11 cellular contexts compared by ENCODE assay signal in the genomic region with DNA sequence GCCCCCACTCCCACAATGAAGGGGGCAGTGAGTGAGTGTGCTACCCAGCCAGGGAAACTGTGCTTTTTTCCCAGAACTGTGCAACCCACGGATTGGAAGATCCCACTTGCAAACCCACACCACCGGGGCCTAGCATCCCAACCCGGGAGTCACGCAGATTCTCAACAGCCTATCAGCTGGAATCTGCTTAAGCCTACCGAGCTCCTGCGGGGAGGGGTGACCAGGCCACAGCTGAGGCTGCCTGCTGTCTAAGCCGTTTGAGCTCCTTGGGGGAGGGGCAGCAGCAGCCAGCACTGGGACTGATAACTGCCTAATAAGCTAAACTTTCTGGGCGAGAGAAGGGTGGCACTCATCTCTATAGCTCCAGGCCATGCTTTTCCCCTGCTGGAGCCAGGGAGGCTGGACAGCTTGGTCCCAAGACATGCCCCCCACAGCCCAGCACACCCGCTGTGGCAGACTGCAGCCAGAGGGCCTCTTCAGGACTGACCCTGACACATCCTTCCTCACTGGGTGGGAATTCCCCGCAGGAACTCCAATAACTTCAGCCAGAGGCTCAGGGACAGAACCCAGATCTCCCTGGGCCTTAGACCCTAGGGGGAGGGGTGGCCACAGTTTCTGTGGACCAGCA.
"Had no signal": no experiment of that assay in that cellular context is flagged by ENCODE, and none has a peak within 500 bp of the region (broad histone marks: within the 10 kb centered on the region; RNA-seq: fewer than 3 reads in every experiment).

No MANE protein-coding gene starts in this region.

- DNase-seq: activated CD4-positive, alpha-beta T cell treated with anti-CD3 and anti-CD28 coated beads, Interleukin-2, amount 50 U/mL, for 1 hour; caudate nucleus; erythroblast; hypothalamus; immature natural killer cell; left lung; mesenchymal stem cell; stimulated activated CD4-positive, alpha-beta T cell treated with anti-CD3 and anti-CD28 coated beads, Interleukin-4, amount 100 ng/mL, for 24 hours; T-helper 2 cell had no signal

- H3K27ac ChIP-seq: left lung had no signal

- H3K4me1 ChIP-seq: left lung had no signal

- H3K27ac Mint-ChIP-seq: activated naive CD4-positive, alpha-beta T cell treated with anti-CD3 and anti-CD28 coated beads, Interleukin-2, amount 50 U/mL, for 24 hours; immature natural killer cell; stimulated activated naive CD8-positive, alpha-beta T cell treated with anti-CD3 and anti-CD28 coated beads, Interleukin-15, Interleukin-2, amounts not matched to agents 100 ng/mL and 50 ng/mL, for 24 hours had no signal

- H3K36me3 ChIP-seq: left lung had no signal

- ATAC-seq: left lung had no signal

- H3K27me3 ChIP-seq: left lung had no signal

- H3K4me3 Mint-ChIP-seq: activated naive CD4-positive, alpha-beta T cell treated with anti-CD3 and anti-CD28 coated beads, Interleukin-2, amount 50 U/mL, for 24 hours; immature natural killer cell; stimulated activated naive CD8-positive, alpha-beta T cell treated with anti-CD3 and anti-CD28 coated beads, Interleukin-15, Interleukin-2, amounts not matched to agents 100 ng/mL and 50 ng/mL, for 24 hours had no signal

- H3K4me3 ChIP-seq: left lung had no signal

- H3K27me3 Mint-ChIP-seq: activated naive CD4-positive, alpha-beta T cell treated with anti-CD3 and anti-CD28 coated beads, Interleukin-2, amount 50 U/mL, for 24 hours; stimulated activated naive CD8-positive, alpha-beta T cell treated with anti-CD3 and anti-CD28 coated beads, Interleukin-15, Interleukin-2, amounts not matched to agents 100 ng/mL and 50 ng/mL, for 24 hours had no signal

- H3K36me3 Mint-ChIP-seq: activated naive CD4-positive, alpha-beta T cell treated with anti-CD3 and anti-CD28 coated beads, Interleukin-2, amount 50 U/mL, for 24 hours; immature natural killer cell had no signal

- H3K4me1 Mint-ChIP-seq: activated naive CD4-positive, alpha-beta T cell treated with anti-CD3 and anti-CD28 coated beads, Interleukin-2, amount 50 U/mL, for 24 hours; immature natural killer cell had no signal
